10 cellular contexts compared by ENCODE assay signal in genomic region chr20:49037962-49038387, GRCh38. TPM values are rescaled to one million over a fixed set of nuclear protein-coding genes. Genes with fewer than 3 reads are reported as not detected.
DNase-seq lines count a peak whose midpoint lies in the region; ATAC-seq and TF ChIP-seq lines count a peak whose summit lies in the region.
"Had no signal": no experiment of that assay in that cellular context is flagged by ENCODE, and none has a peak within 500 bp of the region (broad histone marks: within the 10 kb centered on the region; RNA-seq: fewer than 3 reads in every experiment).

No MANE protein-coding gene starts in this region.

- H3K9me3 ChIP-seq in testis, result no peaks in the 10 kb centered on the region

- TF ChIP-seq CTCF in testis (IDR thresholded peaks at IDR 0.05), result no peak

- no peaks in the 10 kb centered on the region for H3K9me3 Mint-ChIP-seq in activated naive CD8-positive, alpha-beta T cell treated with anti-CD3 and anti-CD28 coated beads for 36 hours
- H3K9me3 Mint-ChIP-seq: IgD-negative memory B cell had no signal

- 70 to 73% methylated on average over 3 of the region's 3 CpGs for WGBS in testis, 2 donors

- peaks cover 5% of the 10 kb centered on the region for H3K4me1 ChIP-seq in testis

- no peak overlapping the region for H3K27ac ChIP-seq in testis

- peak overlapping the region; percentile 25 for H3K27ac Mint-ChIP-seq in activated naive CD8-positive, alpha-beta T cell treated with anti-CD3 and anti-CD28 coated beads for 36 hours

- no peaks in the 10 kb centered on the region for H3K27me3 ChIP-seq in testis

- H3K4me1 Mint-ChIP-seq in activated naive CD8-positive, alpha-beta T cell treated with anti-CD3 and anti-CD28 coated beads for 36 hours, result peaks cover 12% of the 10 kb centered on the region

- peaks cover 3% of the 10 kb centered on the region for H3K36me3 Mint-ChIP-seq in activated naive CD8-positive, alpha-beta T cell treated with anti-CD3 and anti-CD28 coated beads for 36 hours
- H3K36me3 Mint-ChIP-seq: IgD-negative memory B cell had no signal

- H3K27me3 Mint-ChIP-seq in activated naive CD8-positive, alpha-beta T cell treated with anti-CD3 and anti-CD28 coated beads for 36 hours, result no peaks in the 10 kb centered on the region
- H3K27me3 Mint-ChIP-seq: IgD-negative memory B cell had no signal

- peak; percentile 17 for DNase-seq in activated naive CD4-positive, alpha-beta T cell treated with Interleukin-2 at 50 U/mL for 16 hours
- no peak for DNase-seq in activated naive CD4-positive, alpha-beta T cell (lab: John Stamatoyannopoulos, UW)
- DNase-seq in SKM-1 treated with dmso at 0.1 percent for 144 hours (lab: John Stamatoyannopoulos, UW; ENCODE audit: unreplicated experiment), result peak; percentile 87
- DNase-seq in activated naive CD8-positive, alpha-beta T cell treated with anti-CD3 and anti-CD28 coated beads for 36 hours, result peak; percentile 15
- peak; percentile 20 for DNase-seq in stimulated activated naive CD8-positive, alpha-beta T cell treated with anti-CD3 and anti-CD28 coated beads, Interleukin-15, Interleukin-2, amounts not matched to agents 100 U/mL and 50 U/mL, for 24 hours
- DNase-seq in NCI-H2029 treated with DMSO at 0.1 percent for 48 hours (lab: John Stamatoyannopoulos, UW), result no peak
- DNase-seq in testis, result no peak

- no peak overlapping the region for H3K4me3 ChIP-seq in testis

- no peak overlapping the region for H3K4me3 Mint-ChIP-seq in activated naive CD8-positive, alpha-beta T cell treated with anti-CD3 and anti-CD28 coated beads for 36 hours

- no peaks in the 10 kb centered on the region for H3K36me3 ChIP-seq in testis (ENCODE audit: low read depth, missing control alignments)

- intact Hi-C loops in testis (cut with DNase I; ENCODE audit: low total_unique reads), result no loop called here

- no peak for TF ChIP-seq POLR2A in testis (IDR thresholded peaks at IDR 0.05)

- peak; percentile 85 for ATAC-seq in stimulated activated naive CD8-positive, alpha-beta T cell treated with anti-CD3 and anti-CD28 coated beads, Interleukin-15, Interleukin-2, amounts not matched to agents 100 U/mL and 50 U/mL, for 24 hours
- no peak for ATAC-seq in GM21423 (IDR thresholded peaks at IDR 0.05; ENCODE audit: unreplicated experiment)
- ATAC-seq: HCT116 had no signal

RNA-seq across cellular contexts. Expression of gene CSE1L, which starts 8.1 kb away (rescaled TPM):
- 100 to 1,000 TPM; 162 to 170 TPM for total RNA-seq in activated naive CD8-positive, alpha-beta T cell treated with anti-CD3 and anti-CD28 coated beads for 36 hours
- 100 to 1,000 TPM in 1 of 2 donors, 10 to 100 TPM in 1; 96.6 to 126 TPM for total RNA-seq in testis
- polyA plus RNA-seq in testis (ENCODE audit: insufficient read depth, low read depth, low replicate concordance), result 94.8 TPM

Comparison
In these comparisons a context has a peak if more than half of its experiments do, and no peak if none do; other contexts are left out.
1. DNase-seq: peak in activated naive CD4-positive, alpha-beta T cell treated with Interleukin-2 at 50 U/mL for 16 hours (single experiment), SKM-1 treated with dmso at 0.1 percent for 144 hours (single experiment), activated naive CD8-positive, alpha-beta T cell treated with anti-CD3 and anti-CD28 coated beads for 36 hours (single experiment) and stimulated activated naive CD8-positive, alpha-beta T cell treated with anti-CD3 and anti-CD28 coated beads, Interleukin-15, Interleukin-2, amounts not matched to agents 100 U/mL and 50 U/mL, for 24 hours (single experiment); none in activated naive CD4-positive, alpha-beta T cell (0 of 4), NCI-H2029 treated with DMSO at 0.1 percent for 48 hours (single experiment) and testis (single experiment).